Comparison of ENCODE assay signal across 1 cellular context in genomic region chr1:231159202-231159962, GRCh38.
TF ChIP-seq lines count a peak whose summit lies in the region.

No MANE protein-coding gene starts in this region.

TF ChIP-seq in K562, 482 proteins besides CTCF, POLR2A, EP300 and RAD21 (continued from another document):
- TF ChIP-seq ZNF224 (CRISPR knock-in tag; IDR thresholded peaks at IDR 0.05) (no peak), ETS1 (conservative IDR thresholded peaks at IDR 0.05; ENCODE audit: control insufficient read depth, low read depth, low read length) (no peak), AFF4 (CRISPR knock-in tag; IDR thresholded peaks at IDR 0.05) (no peak), CUX1 (CRISPR knock-in tag; IDR thresholded peaks at IDR 0.05) (peak; percentile 9; the same call in 1 of the 2 replicates), TAF1 (IDR thresholded peaks at IDR 0.05; ENCODE audit: control insufficient read depth, extremely low read depth, insufficient read depth, low read length, severe bottlenecking) (no peak), POU5F1 (IDR thresholded peaks at IDR 0.05; ENCODE audit: borderline replicate concordance, low read depth, low read length, partially characterized antibody) (no peak), CBX3 (IDR thresholded peaks at IDR 0.05; ENCODE audit: borderline replicate concordance in 1 of 2, low read length in 2 of 2) (no peak), SNIP1 (IDR thresholded peaks at IDR 0.05; ENCODE audit: low read depth) (peak; percentile 28; the same call in 1 of the 2 replicates), FOXM1 (IDR thresholded peaks at IDR 0.05; ENCODE audit: low read depth) (no peak), FOXM1 (CRISPR knock-in tag; IDR thresholded peaks at IDR 0.05; ENCODE audit: low read depth) (0 out of 2 replicates have a peak, but pooled peaks have one; percentile 11), ATF2 (CRISPR knock-in tag; IDR thresholded peaks at IDR 0.05) (no peak), DMBX1 (CRISPR knock-in tag; IDR thresholded peaks at IDR 0.05; ENCODE audit: borderline replicate concordance) (0 out of 2 replicates have a peak, but pooled peaks have one; percentile 25), NR4A1 (CRISPR knock-in tag; IDR thresholded peaks at IDR 0.05) (no peak), NR4A1 (tag; IDR thresholded peaks at IDR 0.05) (peak; percentile 77), ZNF766 (CRISPR knock-in tag; conservative IDR thresholded peaks at IDR 0.05) (peak; percentile 91), DDX20 (tag; IDR thresholded peaks at IDR 0.05; ENCODE audit: low read depth) (0 out of 2 replicates have a peak, but pooled peaks have one; percentile 66), PHF8 (IDR thresholded peaks at IDR 0.05; ENCODE audit: borderline replicate concordance, low read length) (no peak), CTBP1 (IDR thresholded peaks at IDR 0.05; ENCODE audit: borderline replicate concordance) (no peak), PYGO2 (tag; IDR thresholded peaks at IDR 0.05) (no peak), ZNF512 (tag; IDR thresholded peaks at IDR 0.05) (peak; percentile 74), PTTG1 (tag; IDR thresholded peaks at IDR 0.05; ENCODE audit: low read depth) (peak; percentile 64; the same call in 1 of the 2 replicates)
